9 cellular contexts compared by ENCODE assay signal in the genomic region with DNA sequence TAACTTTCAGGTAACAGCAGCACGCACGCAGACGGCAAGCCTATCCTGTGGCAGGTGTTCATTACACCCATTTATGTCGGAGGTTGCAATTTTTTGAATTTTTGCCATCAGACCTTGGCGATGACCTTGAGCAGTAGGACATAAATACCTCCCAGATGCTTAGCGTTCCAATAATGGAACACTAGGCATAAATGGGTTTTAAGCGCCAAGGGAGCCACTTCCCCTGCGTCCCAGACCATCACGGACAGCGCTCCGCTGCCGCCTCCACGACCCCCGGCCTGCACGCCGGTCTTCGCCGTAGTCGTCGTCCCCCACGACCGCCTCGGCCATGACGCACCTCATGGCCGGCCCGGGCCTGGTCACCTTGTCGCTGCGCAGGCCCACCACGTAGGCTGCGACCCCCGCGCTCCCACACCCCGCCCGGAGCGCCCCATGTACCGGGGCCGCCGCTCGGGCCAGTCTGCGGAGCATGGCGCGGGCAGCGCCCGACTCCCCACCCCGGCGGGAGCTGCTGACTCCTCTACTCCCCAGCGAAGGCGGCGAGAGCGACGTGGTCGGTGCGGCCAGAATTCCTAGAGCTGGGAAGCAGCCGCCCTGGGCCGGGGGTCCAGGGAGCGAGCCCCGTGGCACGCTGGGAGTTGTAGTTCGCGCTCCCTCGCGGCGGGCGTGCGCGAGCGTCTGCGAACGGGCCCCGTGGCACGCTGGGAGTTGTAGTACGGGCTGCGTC. TPM values are rescaled to one million over a fixed set of nuclear protein-coding genes. Genes with fewer than 3 reads are reported as not detected.
A peak's percentile ranks its signal among the peaks of the same experiment; 100 is the strongest.
DNase-seq lines count a peak whose midpoint lies in the region; ATAC-seq and TF ChIP-seq lines count a peak whose summit lies in the region.
"Had no signal": no experiment of that assay in that cellular context is flagged by ENCODE, and none has a peak within 500 bp of the region (broad histone marks: within the 10 kb centered on the region; RNA-seq: fewer than 3 reads in every experiment).

No MANE protein-coding gene starts in this region.

- peak overlapping the region; percentile 85 for H3K9ac ChIP-seq in trophoblast cell (ENCODE audit: low read length)

- H4K12ac ChIP-seq in trophoblast cell (ENCODE audit: low read depth, low read length), result peak overlapping the region; percentile 79

- peaks cover 5% of the 10 kb centered on the region for H3K27me3 Mint-ChIP-seq in CD4-positive, CD25-positive, alpha-beta regulatory T cell

- TF ChIP-seq CTCF in adrenal gland (IDR thresholded peaks at IDR 0.05) (peak in 1 of 6 experiments; percentile 2), heart right ventricle (IDR thresholded peaks at IDR 0.05) (no peak), tibial artery (IDR thresholded peaks at IDR 0.05) (no peak)

- DNase-seq in CD4-positive, CD25-positive, alpha-beta regulatory T cell, result peak; percentile 71 to 91 (median 81)
- peak; percentile 83 for DNase-seq in NCI-H1092 treated with DMSO at 0.1 percent for 48 hours (lab: John Stamatoyannopoulos, UW)
- DNase-seq in T follicular helper cell (ENCODE audit: low read depth), result peak; percentile 74
- peak; percentile 78 to 90 (median 84) for DNase-seq in adrenal gland
- DNase-seq in heart right ventricle, result peak; percentile 83 to 89
- peak; percentile 78 to 88 for DNase-seq in trophoblast cell
- peak; percentile 79 to 86 for DNase-seq in tibial artery

- no peaks in the 10 kb centered on the region for H3K9me3 ChIP-seq in CD4-positive, CD25-positive, alpha-beta regulatory T cell (ENCODE audit: control insufficient read depth in 2 of 2, low read length in 2 of 2)
- H3K9me3 ChIP-seq in adrenal gland (replicated peaks in 1 of 3) (no peaks in the 10 kb centered on the region), heart right ventricle (no peaks in the 10 kb centered on the region), trophoblast cell (ENCODE audit: insufficient read depth, low read depth, low read length) (peaks cover 3% of the 10 kb centered on the region), tibial artery (no peaks in the 10 kb centered on the region)

- peak overlapping the region; percentile 91 to 97 (median 96) for H3K27ac Mint-ChIP-seq in CD4-positive, CD25-positive, alpha-beta regulatory T cell

- peak; percentile 27 to 36 for TF ChIP-seq POLR2A in adrenal gland (IDR thresholded peaks at IDR 0.05)

- no peak overlapping the region for H2BK12ac ChIP-seq in trophoblast cell (ENCODE audit: low read length)

- H3K27ac ChIP-seq in CD4-positive, CD25-positive, alpha-beta regulatory T cell (ENCODE audit: insufficient read depth, low read length, poor library complexity, severe bottlenecking), result peak overlapping the region; percentile 82
- H3K27ac ChIP-seq in adrenal gland (peak overlapping the region in 4 of 5 donors; percentile 24 to 87 (median 84)), heart right ventricle (peak overlapping the region; percentile 92 to 99 (median 96)), trophoblast cell (ENCODE audit: low read depth, low read length) (peak overlapping the region; percentile 42), tibial artery (peak overlapping the region; percentile 61 to 79)

- peaks cover 3% of the 10 kb centered on the region for H3K79me2 ChIP-seq in trophoblast cell (ENCODE audit: control insufficient read depth, insufficient read depth, low read length, poor library complexity)

- peaks cover 24% of the 10 kb centered on the region for H3K79me1 ChIP-seq in trophoblast cell (ENCODE audit: low read length)

- peaks cover 65% of the 10 kb centered on the region for H3K4me1 ChIP-seq in CD4-positive, CD25-positive, alpha-beta regulatory T cell (ENCODE audit: control insufficient read depth, insufficient read depth, low read length, poor library complexity, severe bottlenecking)
- H3K4me1 ChIP-seq in adrenal gland (replicated peaks in 1 of 2) (peaks cover 0 to 33% of the 10 kb centered on the region in 2 donors), heart right ventricle (peaks cover 2 to 76% (median 44%) of the 10 kb centered on the region in 9 donors), trophoblast cell (ENCODE audit: control insufficient read depth in 1 of 2, insufficient read depth in 2 of 2, low read length in 2 of 2) (peaks cover 34% of the 10 kb centered on the region in 2 experiments), tibial artery (peaks cover 0 to 15% (median 7%) of the 10 kb centered on the region in 4 donors)

- H3K4ac ChIP-seq in trophoblast cell (ENCODE audit: low read depth, low read length), result peak overlapping the region; percentile 32

- peak overlapping the region; percentile 76 to 94 (median 84) for H3K4me3 Mint-ChIP-seq in CD4-positive, CD25-positive, alpha-beta regulatory T cell

- H3K36me3 Mint-ChIP-seq in CD4-positive, CD25-positive, alpha-beta regulatory T cell, result no peaks in the 10 kb centered on the region

- peak overlapping the region; percentile 67 for H2BK5ac ChIP-seq in trophoblast cell (ENCODE audit: low read depth, low read length, poor library complexity)

- H3K4me2 ChIP-seq in trophoblast cell (ENCODE audit: low read length), result peak overlapping the region; percentile 85

- intact Hi-C loops in adrenal gland (cut with DNase I), result loop anchor here in 1 of 2 donors (5.0 kb wide), 1 partner anchor 142 kb away; no protein-coding TSS in a partner anchor
- intact Hi-C loops in heart right ventricle (cut with DNase I), result loop anchor here in 8 of 10 donors (5.0 kb wide), 4 partner anchors 67 to 237 kb away; a partner anchor contains a TSS
- intact Hi-C loops in tibial artery (cut with DNase I; ENCODE audit: low total_unique reads), result loop anchor here (10.0 kb wide), 1 partner anchor 171 kb away; no protein-coding TSS in a partner anchor

- no peaks in the 10 kb centered on the region for H3K27me3 ChIP-seq in CD4-positive, CD25-positive, alpha-beta regulatory T cell (ENCODE audit: control insufficient read depth, insufficient read depth, low read length)
- H3K27me3 ChIP-seq in adrenal gland (no peaks in the 10 kb centered on the region), heart right ventricle (no peaks in the 10 kb centered on the region), trophoblast cell (ENCODE audit: insufficient read depth, low read length) (no peaks in the 10 kb centered on the region), tibial artery (peaks cover 0 to 38% of the 10 kb centered on the region in 2 donors)

- H3K14ac ChIP-seq in trophoblast cell (ENCODE audit: low read length), result peak overlapping the region; percentile 70

- H2BK120ac ChIP-seq in trophoblast cell (ENCODE audit: insufficient read depth, low read length, poor library complexity), result peak overlapping the region; percentile 89

- no peaks in the 10 kb centered on the region for H3K36me3 ChIP-seq in CD4-positive, CD25-positive, alpha-beta regulatory T cell (ENCODE audit: control insufficient read depth, insufficient read depth, low read length)
- no peaks in the 10 kb centered on the region for H3K36me3 ChIP-seq in adrenal gland (replicated peaks in 1 of 2)
- no peaks in the 10 kb centered on the region for H3K36me3 ChIP-seq in heart right ventricle
- H3K36me3 ChIP-seq in trophoblast cell (ENCODE audit: control insufficient read depth in 1 of 2, insufficient read depth in 2 of 2, low read length in 2 of 2), result no peaks in the 10 kb centered on the region
- H3K36me3 ChIP-seq in tibial artery, result no peaks in the 10 kb centered on the region

- peak overlapping the region; percentile 90 for H4K8ac ChIP-seq in trophoblast cell (ENCODE audit: low read depth, low read length)

- peak; percentile 42 to 44 for ATAC-seq in CD4-positive, CD25-positive, alpha-beta regulatory T cell (ENCODE audit: low read depth in 2 of 2)
- ATAC-seq in GM21723 (IDR thresholded peaks at IDR 0.05; ENCODE audit: unreplicated experiment), result peak; percentile 45
- peak; percentile 71 to 86 (median 80) for ATAC-seq in heart right ventricle

- peak overlapping the region; percentile 64 for H2AFZ ChIP-seq in trophoblast cell (ENCODE audit: insufficient read depth, low read length, poor library complexity)

- H3K9me3 Mint-ChIP-seq in CD4-positive, CD25-positive, alpha-beta regulatory T cell, result peaks cover 0 to 1% (median 0%) of the 10 kb centered on the region in 7 donors

- 1 to 3% (median 2%) methylated on average over 26 to 73 of the region's 73 CpGs for WGBS in adrenal gland, 4 donors
- WGBS in heart right ventricle, 2 donors, result 3 to 4% methylated on average over 51 to 73 of the region's 73 CpGs
- no CpG with 5 or more reads among the region's 73 CpGs for WGBS in trophoblast cell (ENCODE audit: extremely low coverage, insufficient coverage, insufficient read length)

- H4K91ac ChIP-seq in trophoblast cell (ENCODE audit: low read depth, low read length), result peak overlapping the region; percentile 90

- H3K18ac ChIP-seq in trophoblast cell (ENCODE audit: low read length), result peak overlapping the region; percentile 91

- no peak overlapping the region for H3K23ac ChIP-seq in trophoblast cell (ENCODE audit: low read length)

- peaks cover 5 to 79% (median 33%) of the 10 kb centered on the region in 4 donors for H3K4me1 Mint-ChIP-seq in CD4-positive, CD25-positive, alpha-beta regulatory T cell

- H2AK5ac ChIP-seq in trophoblast cell (ENCODE audit: low read length), result peak overlapping the region; percentile 61

- peak overlapping the region; percentile 69 for H3K4me3 ChIP-seq in CD4-positive, CD25-positive, alpha-beta regulatory T cell (ENCODE audit: low read depth, low read length)
- H3K4me3 ChIP-seq in adrenal gland (peak overlapping the region; percentile 26 to 98 (median 74)), heart right ventricle (peak overlapping the region; percentile 78 to 100 (median 98)), trophoblast cell (ENCODE audit: low read depth, low read length) (peak overlapping the region; percentile 81), tibial artery (peak overlapping the region; percentile 68 to 77)

RNA-seq across cellular contexts. Expression of a gene that starts 22.7 kb away (rescaled TPM):
- not detected for total RNA-seq in CD4-positive, CD25-positive, alpha-beta regulatory T cell
- polyA plus RNA-seq in CD4-positive, CD25-positive, alpha-beta regulatory T cell, result not detected
- total RNA-seq in adrenal gland (not detected), heart right ventricle (not detected)
- polyA plus RNA-seq in adrenal gland (under 1 TPM in 1 of 3 donors, not detected in 2; 0.07 TPM), heart right ventricle (not detected)
- polyA plus RNA-seq in trophoblast cell (2013), result not detected in 2 replicates
- total RNA-seq: T-helper 2 cell treated with Interferon-gamma antibody and Interleukin-4, amounts not matched to agents 100 ng/mL and 5 ng/mL, for 36 hours had no signal

RNA-seq across cellular contexts. Expression of a gene that starts 40.1 kb away (rescaled TPM):
- 2.7 TPM for total RNA-seq in CD4-positive, CD25-positive, alpha-beta regulatory T cell
- polyA plus RNA-seq in CD4-positive, CD25-positive, alpha-beta regulatory T cell, result 10 to 100 TPM in 1 of 4 donors, 1 to 10 TPM in 3; 2.8 to 11.5 (median 7.5) TPM
- total RNA-seq in adrenal gland (1 to 10 TPM in 5 of 8 donors, under 1 TPM in 3; 0.12 to 2.9 (median 1.5) TPM), heart right ventricle (1 to 10 TPM in 3 of 10 donors, under 1 TPM in 5, not detected in 2; 0.13 to 7.6 (median 0.79) TPM)
- polyA plus RNA-seq in adrenal gland (1 to 10 TPM in 1 of 3 donors, under 1 TPM in 2; 0.32 to 1.3 (median 0.34) TPM), heart right ventricle (under 1 TPM; 0.22 to 0.28 TPM)
- polyA plus RNA-seq in trophoblast cell (2013), result 38.7 and 44.2 TPM in 2 replicates

Comparison
In these comparisons a context has a peak if more than half of its experiments do, and no peak if none do; other contexts are left out.
1. Peak in every context shown above with its lines: DNase-seq, ATAC-seq, H3K4me3 ChIP-seq and H3K27ac ChIP-seq.
2. H3K27ac ChIP-seq: peak in every context shown above with its lines; median percentile 96 in heart right ventricle; 84 in adrenal gland; 82 in CD4-positive, CD25-positive, alpha-beta regulatory T cell; 70 in tibial artery; 42 in trophoblast cell.